In the genomic region with DNA sequence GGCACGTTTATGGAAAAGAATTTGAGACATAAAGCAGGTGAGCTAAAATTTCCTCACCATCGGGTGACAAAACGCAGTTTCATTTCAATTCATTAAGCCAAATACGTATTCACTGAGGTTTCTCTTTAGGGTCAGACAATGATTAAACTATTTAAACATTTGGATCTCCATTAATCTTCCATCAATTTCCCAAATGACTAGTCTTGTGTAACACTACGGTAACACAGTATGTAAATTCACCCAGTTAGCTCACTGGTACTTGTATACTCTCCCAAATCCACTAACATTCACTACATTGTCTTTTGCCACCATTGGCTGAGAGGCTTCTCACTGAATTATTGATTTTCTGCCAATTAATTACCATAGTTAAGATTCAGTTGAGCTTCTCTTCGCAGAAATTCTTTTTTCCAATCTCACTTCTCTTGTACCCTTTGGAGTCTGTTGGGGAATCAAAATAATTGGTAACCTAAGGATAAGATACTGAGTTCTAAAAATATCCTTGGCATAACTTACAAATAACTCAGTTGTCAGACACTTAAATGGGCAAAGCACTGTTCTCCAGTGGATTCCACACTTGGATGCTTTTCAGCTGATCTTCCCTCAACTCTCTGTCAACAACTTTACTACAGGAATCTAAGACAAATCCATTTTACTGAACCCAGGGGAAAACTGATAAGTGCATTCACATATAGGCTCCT, we compare ENCODE assay signal across 1 cellular context.
TF ChIP-seq lines count a peak whose summit lies in the region.

No MANE protein-coding gene starts in this region.

TF ChIP-seq in SK-N-SH treated with all-trans-retinoic acid at 6 μM for 48 hours, 23 proteins besides CTCF, POLR2A, EP300 and RAD21 (continued from another document):
- TF ChIP-seq, protein P1, sequence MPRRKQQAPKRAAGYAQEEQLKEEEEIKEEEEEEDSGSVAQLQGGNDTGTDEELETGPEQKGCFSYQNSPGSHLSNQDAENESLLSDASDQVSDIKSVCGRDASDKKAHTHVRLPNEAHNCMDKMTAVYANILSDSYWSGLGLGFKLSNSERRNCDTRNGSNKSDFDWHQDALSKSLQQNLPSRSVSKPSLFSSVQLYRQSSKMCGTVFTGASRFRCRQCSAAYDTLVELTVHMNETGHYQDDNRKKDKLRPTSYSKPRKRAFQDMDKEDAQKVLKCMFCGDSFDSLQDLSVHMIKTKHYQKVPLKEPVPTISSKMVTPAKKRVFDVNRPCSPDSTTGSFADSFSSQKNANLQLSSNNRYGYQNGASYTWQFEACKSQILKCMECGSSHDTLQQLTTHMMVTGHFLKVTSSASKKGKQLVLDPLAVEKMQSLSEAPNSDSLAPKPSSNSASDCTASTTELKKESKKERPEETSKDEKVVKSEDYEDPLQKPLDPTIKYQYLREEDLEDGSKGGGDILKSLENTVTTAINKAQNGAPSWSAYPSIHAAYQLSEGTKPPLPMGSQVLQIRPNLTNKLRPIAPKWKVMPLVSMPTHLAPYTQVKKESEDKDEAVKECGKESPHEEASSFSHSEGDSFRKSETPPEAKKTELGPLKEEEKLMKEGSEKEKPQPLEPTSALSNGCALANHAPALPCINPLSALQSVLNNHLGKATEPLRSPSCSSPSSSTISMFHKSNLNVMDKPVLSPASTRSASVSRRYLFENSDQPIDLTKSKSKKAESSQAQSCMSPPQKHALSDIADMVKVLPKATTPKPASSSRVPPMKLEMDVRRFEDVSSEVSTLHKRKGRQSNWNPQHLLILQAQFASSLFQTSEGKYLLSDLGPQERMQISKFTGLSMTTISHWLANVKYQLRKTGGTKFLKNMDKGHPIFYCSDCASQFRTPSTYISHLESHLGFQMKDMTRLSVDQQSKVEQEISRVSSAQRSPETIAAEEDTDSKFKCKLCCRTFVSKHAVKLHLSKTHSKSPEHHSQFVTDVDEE (CRISPR knock-in tag; IDR thresholded peaks at IDR 0.05) = no peak
- TF ChIP-seq CSDC2 (CRISPR knock-in tag; IDR thresholded peaks at IDR 0.05) (no peak), SNAI2 (CRISPR knock-in tag; IDR thresholded peaks at IDR 0.05) (no peak)
- TF ChIP-seq, protein P2, sequence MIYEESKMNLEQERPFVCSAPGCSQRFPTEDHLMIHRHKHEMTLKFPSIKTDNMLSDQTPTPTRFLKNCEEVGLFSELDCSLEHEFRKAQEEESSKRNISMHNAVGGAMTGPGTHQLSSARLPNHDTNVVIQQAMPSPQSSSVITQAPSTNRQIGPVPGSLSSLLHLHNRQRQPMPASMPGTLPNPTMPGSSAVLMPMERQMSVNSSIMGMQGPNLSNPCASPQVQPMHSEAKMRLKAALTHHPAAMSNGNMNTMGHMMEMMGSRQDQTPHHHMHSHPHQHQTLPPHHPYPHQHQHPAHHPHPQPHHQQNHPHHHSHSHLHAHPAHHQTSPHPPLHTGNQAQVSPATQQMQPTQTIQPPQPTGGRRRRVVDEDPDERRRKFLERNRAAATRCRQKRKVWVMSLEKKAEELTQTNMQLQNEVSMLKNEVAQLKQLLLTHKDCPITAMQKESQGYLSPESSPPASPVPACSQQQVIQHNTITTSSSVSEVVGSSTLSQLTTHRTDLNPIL (CRISPR knock-in tag; IDR thresholded peaks at IDR 0.05; ENCODE audit: low read depth) = no peak
